In the genomic region with DNA sequence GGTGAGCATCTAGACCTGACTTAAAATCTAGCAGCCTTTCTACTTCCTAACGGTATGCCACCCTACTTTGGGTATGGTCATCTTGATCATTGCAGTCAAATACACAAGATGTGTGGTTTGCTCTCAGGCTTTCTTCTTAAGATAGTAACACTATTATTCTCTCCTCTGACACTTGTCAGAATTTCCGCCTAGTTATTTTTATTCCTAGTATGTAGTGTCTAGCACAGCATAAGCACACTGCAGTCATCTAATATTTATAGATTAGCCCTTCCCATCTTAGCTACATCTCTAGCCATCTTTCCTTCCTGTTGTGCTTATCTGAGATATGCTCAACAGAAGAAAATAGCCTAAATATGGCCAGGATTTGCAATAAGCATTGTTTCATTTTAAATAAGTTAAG, we compare ENCODE assay signal across 1 cellular context.
TF ChIP-seq lines count a peak whose summit lies in the region.

No MANE protein-coding gene starts in this region.

TF ChIP-seq in IMR-90, 13 proteins besides CTCF, POLR2A, EP300 and RAD21 (continued from another document):
- TF ChIP-seq RFX5 (IDR thresholded peaks at IDR 0.05; ENCODE audit: low read depth, low read length) (no peak), NFE2L2 (IDR thresholded peaks at IDR 0.05; ENCODE audit: low read depth, low read length) (no peak), CHD1 (IDR thresholded peaks at IDR 0.05; ENCODE audit: low read depth, low read length) (no peak), MAFK (IDR thresholded peaks at IDR 0.05; ENCODE audit: low read depth, low read length) (no peak), CEBPB (IDR thresholded peaks at IDR 0.05; ENCODE audit: low read depth, low read length) (no peak), FOS (IDR thresholded peaks at IDR 0.05; ENCODE audit: low read depth, low read length) (no peak)
- TF ChIP-seq, protein P1, sequence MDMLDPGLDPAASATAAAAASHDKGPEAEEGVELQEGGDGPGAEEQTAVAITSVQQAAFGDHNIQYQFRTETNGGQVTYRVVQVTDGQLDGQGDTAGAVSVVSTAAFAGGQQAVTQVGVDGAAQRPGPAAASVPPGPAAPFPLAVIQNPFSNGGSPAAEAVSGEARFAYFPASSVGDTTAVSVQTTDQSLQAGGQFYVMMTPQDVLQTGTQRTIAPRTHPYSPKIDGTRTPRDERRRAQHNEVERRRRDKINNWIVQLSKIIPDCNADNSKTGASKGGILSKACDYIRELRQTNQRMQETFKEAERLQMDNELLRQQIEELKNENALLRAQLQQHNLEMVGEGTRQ (IDR thresholded peaks at IDR 0.05; ENCODE audit: low read depth, low read length): no peak
